ENCODE assay signal across 1 cellular context in the genomic region with DNA sequence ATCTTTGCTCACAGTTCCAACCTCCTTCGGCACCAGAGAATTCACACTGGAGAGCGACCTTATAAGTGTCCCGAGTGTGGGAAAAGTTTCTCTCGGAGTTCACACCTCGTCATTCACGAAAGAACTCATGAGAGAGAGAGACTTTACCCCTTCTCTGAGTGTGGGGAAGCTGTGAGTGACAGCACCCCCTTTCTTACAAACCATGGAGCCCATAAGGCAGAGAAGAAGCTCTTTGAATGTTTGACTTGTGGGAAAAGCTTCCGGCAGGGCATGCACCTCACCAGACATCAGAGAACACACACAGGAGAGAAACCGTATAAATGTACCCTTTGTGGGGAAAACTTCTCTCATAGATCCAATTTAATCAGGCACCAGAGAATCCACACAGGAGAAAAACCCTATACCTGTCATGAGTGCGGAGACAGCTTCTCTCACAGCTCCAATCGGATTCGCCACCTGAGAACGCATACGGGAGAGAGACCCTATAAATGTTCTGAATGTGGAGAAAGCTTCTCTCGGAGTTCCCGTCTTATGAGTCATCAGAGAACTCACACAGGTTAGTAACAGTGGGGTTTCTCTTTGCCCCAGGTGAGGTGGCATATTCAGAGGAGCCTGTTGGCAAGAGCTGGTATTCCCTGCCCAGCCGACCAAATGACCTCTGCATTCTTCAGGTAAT.
TF ChIP-seq lines count a peak whose summit lies in the region.

No MANE protein-coding gene starts in this region.

TF ChIP-seq in HCT116, 20 proteins besides CTCF, POLR2A, EP300 and RAD21:
- TF ChIP-seq CEBPB (IDR thresholded peaks at IDR 0.05; ENCODE audit: low read depth), result no peak
- TF ChIP-seq ZNF274 (IDR thresholded peaks at IDR 0.05; ENCODE audit: low read depth, low read length), result peak; percentile 52
- no peak for TF ChIP-seq EZH2 (IDR thresholded peaks at IDR 0.05)
